Comparison of ENCODE assay signal across 34 cellular contexts in genomic region chr3:196348698-196349097, GRCh38. TPM values are rescaled to one million over a fixed set of nuclear protein-coding genes. Genes with fewer than 3 reads are reported as not detected.
"Had no signal": no experiment of that assay in that cellular context is flagged by ENCODE, and none has a peak within 500 bp of the region (broad histone marks: within the 10 kb centered on the region; RNA-seq: fewer than 3 reads in every experiment).

No MANE protein-coding gene starts in this region.

- H3K27me3 ChIP-seq: neutrophil, pancreas, spleen, suprapubic skin, testis, tibial artery, transverse colon, upper lobe of right lung, uterus had no signal

- FAIRE-seq: pancreas had no signal

- H3K27ac Mint-ChIP-seq: naive thymus-derived CD4-positive, alpha-beta T cell; nephron; stimulated activated memory B cell treated with anti-CD40 and anti-IgM and Interleukin-4, amounts not matched to agents 10 μg/mL and 1 μg/mL and 100 μg/mL, for 72 hours; type B pancreatic cell had no signal

- DNase-seq: naive thymus-derived CD4-positive, alpha-beta T cell; natural killer cell; nucleus accumbens; pancreas; psoas muscle; right cardiac atrium; spleen; stimulated activated CD4-positive, alpha-beta T cell treated with anti-CD3 and anti-CD28 coated beads, Interleukin-12 subunit alpha, Interleukin-12 subunit beta, amount 100 ng/mL, for 4 hours; stimulated activated CD4-positive, alpha-beta T cell treated with anti-CD3 and anti-CD28 coated beads, Interleukin-1b, Interleukin-23, amount 100 ng/mL, for 48 hours; stimulated activated CD4-positive, alpha-beta T cell treated with anti-CD3 and anti-CD28 coated beads, Interleukin-4, amount 100 ng/mL, for 1 hour; stimulated activated CD4-positive, alpha-beta T cell treated with anti-CD3 and anti-CD28 coated beads, Interleukin-4, amount 100 ng/mL, for 4 hours; stimulated activated CD8-positive, alpha-beta memory T cell treated with anti-CD3 and anti-CD28 coated beads, Interleukin-4, amount 100 ng/mL, for 48 hours; stimulated activated naive CD4-positive, alpha-beta T cell; stimulated activated naive CD8-positive, alpha-beta T cell treated with anti-CD3 and anti-CD28 coated beads, Interleukin-15, amount 100 ng/mL, for 72 hours; stimulated activated naive CD8-positive, alpha-beta T cell treated with anti-CD3 and anti-CD28 coated beads, Interleukin-15, Interleukin-2, amounts not matched to agents 100 U/mL and 50 U/mL, for 24 hours; substantia nigra; testis; tibial artery; transverse colon; upper lobe of right lung; uterus had no signal

- H3K9me3 ChIP-seq: neutrophil, pancreas, psoas muscle, spleen, suprapubic skin, testis, tibial artery, transverse colon, upper lobe of right lung, uterus had no signal

- H3K27me3 Mint-ChIP-seq: naive thymus-derived CD4-positive, alpha-beta T cell; stimulated activated memory B cell treated with anti-CD40 and anti-IgM and Interleukin-4, amounts not matched to agents 10 μg/mL and 1 μg/mL and 100 μg/mL, for 72 hours; stimulated activated naive CD8-positive, alpha-beta T cell treated with anti-CD3 and anti-CD28 coated beads, Interleukin-15, amount 100 ng/mL, for 72 hours; type B pancreatic cell had no signal

- H3K4me1 Mint-ChIP-seq: nephron had no signal

- H3K27ac ChIP-seq: neutrophil, pancreas, psoas muscle, skin epidermis, spleen, suprapubic skin, testis, tibial artery, transverse colon, upper lobe of right lung, uterus had no signal

- ATAC-seq: naive thymus-derived CD4-positive, alpha-beta T cell; natural killer cell; pancreas; psoas muscle; right cardiac atrium; sciatic nerve; stimulated activated memory B cell treated with anti-CD40 and anti-IgM and Interleukin-4, amounts not matched to agents 10 μg/mL and 1 μg/mL and 100 μg/mL, for 72 hours; stimulated activated naive CD8-positive, alpha-beta T cell treated with anti-CD3 and anti-CD28 coated beads, Interleukin-15, amount 100 ng/mL, for 72 hours; stimulated activated naive CD8-positive, alpha-beta T cell treated with anti-CD3 and anti-CD28 coated beads, Interleukin-15, Interleukin-2, amounts not matched to agents 100 U/mL and 50 U/mL, for 24 hours; upper lobe of right lung had no signal

- H3K4me1 ChIP-seq: pancreas, psoas muscle, suprapubic skin, testis, tibial artery, transverse colon, upper lobe of right lung, uterus had no signal

- H3K9me3 Mint-ChIP-seq: natural killer cell; nephron; stimulated activated memory B cell treated with anti-CD40 and anti-IgM and Interleukin-4, amounts not matched to agents 10 μg/mL and 1 μg/mL and 100 μg/mL, for 72 hours; stimulated activated naive CD8-positive, alpha-beta T cell treated with anti-CD3 and anti-CD28 coated beads, Interleukin-15, amount 100 ng/mL, for 72 hours; type B pancreatic cell had no signal

- H3K36me3 ChIP-seq: uterus had no signal

- H3K4me2 ChIP-seq: smooth muscle cell had no signal

- H3K4me3 Mint-ChIP-seq: naive thymus-derived CD4-positive, alpha-beta T cell; natural killer cell; nephron; stimulated activated memory B cell treated with anti-CD40 and anti-IgM and Interleukin-4, amounts not matched to agents 10 μg/mL and 1 μg/mL and 100 μg/mL, for 72 hours; stimulated activated naive CD8-positive, alpha-beta T cell treated with anti-CD3 and anti-CD28 coated beads, Interleukin-15, amount 100 ng/mL, for 72 hours; type B pancreatic cell had no signal

- H3K4me3 ChIP-seq: pancreas, psoas muscle, skin epidermis, smooth muscle cell, spleen, suprapubic skin, testis, tibial artery, transverse colon, upper lobe of right lung, uterus had no signal

RNA-seq across cellular contexts. Expression of gene TM4SF19, which starts 10.5 kb away (rescaled TPM):
- total RNA-seq: osteocyte, posterior vena cava, renal cortical epithelial cell, right cardiac atrium, transverse colon, urinary bladder, uterus had no signal
- polyA plus RNA-seq: neural cell, right cardiac atrium, smooth muscle cell, urinary bladder had no signal
